ENCODE assay signal across 8 cellular contexts in genomic region chr5:10353241-10354047, GRCh38. TPM values are rescaled to one million over a fixed set of nuclear protein-coding genes. Genes with fewer than 3 reads are reported as not detected.
DNase-seq lines count a peak whose midpoint lies in the region; ATAC-seq and TF ChIP-seq lines count a peak whose summit lies in the region.

A gene with protein sequence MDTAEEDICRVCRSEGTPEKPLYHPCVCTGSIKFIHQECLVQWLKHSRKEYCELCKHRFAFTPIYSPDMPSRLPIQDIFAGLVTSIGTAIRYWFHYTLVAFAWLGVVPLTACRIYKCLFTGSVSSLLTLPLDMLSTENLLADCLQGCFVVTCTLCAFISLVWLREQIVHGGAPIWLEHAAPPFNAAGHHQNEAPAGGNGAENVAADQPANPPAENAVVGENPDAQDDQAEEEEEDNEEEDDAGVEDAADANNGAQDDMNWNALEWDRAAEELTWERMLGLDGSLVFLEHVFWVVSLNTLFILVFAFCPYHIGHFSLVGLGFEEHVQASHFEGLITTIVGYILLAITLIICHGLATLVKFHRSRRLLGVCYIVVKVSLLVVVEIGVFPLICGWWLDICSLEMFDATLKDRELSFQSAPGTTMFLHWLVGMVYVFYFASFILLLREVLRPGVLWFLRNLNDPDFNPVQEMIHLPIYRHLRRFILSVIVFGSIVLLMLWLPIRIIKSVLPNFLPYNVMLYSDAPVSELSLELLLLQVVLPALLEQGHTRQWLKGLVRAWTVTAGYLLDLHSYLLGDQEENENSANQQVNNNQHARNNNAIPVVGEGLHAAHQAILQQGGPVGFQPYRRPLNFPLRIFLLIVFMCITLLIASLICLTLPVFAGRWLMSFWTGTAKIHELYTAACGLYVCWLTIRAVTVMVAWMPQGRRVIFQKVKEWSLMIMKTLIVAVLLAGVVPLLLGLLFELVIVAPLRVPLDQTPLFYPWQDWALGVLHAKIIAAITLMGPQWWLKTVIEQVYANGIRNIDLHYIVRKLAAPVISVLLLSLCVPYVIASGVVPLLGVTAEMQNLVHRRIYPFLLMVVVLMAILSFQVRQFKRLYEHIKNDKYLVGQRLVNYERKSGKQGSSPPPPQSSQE (plus strand): TSS chr5:10353695. CDS start chr5:10353899, 204 bp downstream.

- ATAC-seq in GM21619 (IDR thresholded peaks at IDR 0.05; ENCODE audit: unreplicated experiment), result peak; percentile 83

- H3K4me1 ChIP-seq in PC-9 (replicated peaks; ENCODE audit: insufficient read depth), result peaks cover 18% of the 10 kb centered on the region
- H3K4me1 ChIP-seq in mucosa of rectum (ENCODE audit: control insufficient read depth in 2 of 2, insufficient read depth in 2 of 2, low read length in 2 of 2), result peaks cover 5 to 32% of the 10 kb centered on the region in 2 donors

- H3K27ac ChIP-seq in PC-9 (peak within 1 kb of the TSS; percentile 93), mucosa of rectum (ENCODE audit: low read depth in 2 of 2, low read length in 2 of 2) (peak within 1 kb of the TSS; percentile 97 to 99)

- peak within 1 kb of the TSS; percentile 97 for H2AFZ ChIP-seq in PC-9

- peak within 1 kb of the TSS; percentile 92 for H3K4me2 ChIP-seq in PC-9

- H3K9ac ChIP-seq in mucosa of rectum (ENCODE audit: low read depth in 1 of 2, low read length in 2 of 2), result peak within 1 kb of the TSS; percentile 89 to 97

- TF ChIP-seq POLR2A in erythroblast (IDR thresholded peaks at IDR 0.05; ENCODE audit: low read length), result peak; percentile 93

- peaks cover 62% of the 10 kb centered on the region for H3K79me2 ChIP-seq in PC-9 (ENCODE audit: low read depth)

- BruUV-seq in PC-9 (replicated peaks; lab: Mats Ljungman, UMichigan), result no TSS peak

- POLR2A ChIA-PET in PC-9 (lab: Charles Lee; ENCODE audit: unreplicated experiment), result interaction anchor here (0.5 to 1.5 kb wide), 20 partner anchors 10 to 407 kb away, joined by 3 to 14 read pairs (median 4); no protein-coding TSS in a partner anchor

- H3K27me3 ChIP-seq in PC-9 (ENCODE audit: insufficient read depth, low read depth) (no peaks in the 10 kb centered on the region), mucosa of rectum (ENCODE audit: control insufficient read depth in 2 of 2, insufficient read depth in 2 of 2, low read length in 2 of 2) (no peaks in the 10 kb centered on the region)

- H3K4me3 ChIP-seq in Jurkat, Clone E6-1 (ENCODE audit: low read length), result peak within 1 kb of the TSS; percentile 79
- H3K4me3 ChIP-seq in PC-9, result peak within 1 kb of the TSS; percentile 85
- peak within 1 kb of the TSS; percentile 78 to 84 for H3K4me3 ChIP-seq in mucosa of rectum (ENCODE audit: low read length in 2 of 2)

- peaks cover 15% of the 10 kb centered on the region; the same call in 1 of the 2 replicates for H3F3A ChIP-seq in PC-9 (ENCODE audit: insufficient read depth, low read depth)

- H3K9me2 ChIP-seq in PC-9 (ENCODE audit: insufficient read depth), result no peaks in the 10 kb centered on the region

- no peak for TF ChIP-seq CTCF in PC-9 (conservative IDR thresholded peaks at IDR 0.05)

- H3K36me3 ChIP-seq in PC-9 (ENCODE audit: low read depth), result peaks cover 11% of the 10 kb centered on the region
- H3K36me3 ChIP-seq in mucosa of rectum (ENCODE audit: control insufficient read depth in 2 of 2, insufficient read depth in 2 of 2, low read length in 2 of 2), result no peaks in the 10 kb centered on the region

- no peaks in the 10 kb centered on the region for H3K9me3 ChIP-seq in PC-9 (ENCODE audit: insufficient read depth, low read depth)
- no peaks in the 10 kb centered on the region for H3K9me3 ChIP-seq in mucosa of rectum (ENCODE audit: control insufficient read depth in 2 of 2, low read length in 2 of 2)

- intact Hi-C loops in PC-9 (cut with micrococcal nuclease; ENCODE audit: unreplicated experiment), result loop anchor here (1.0 to 5.0 kb wide), 8 partner anchors 13 to 244 kb away; partner anchors contain the start of gene CCT5

- H4K20me1 ChIP-seq in PC-9 (ENCODE audit: insufficient read depth), result peaks cover 39% of the 10 kb centered on the region

- CTCF ChIA-PET in PC-9 (lab: Charles Lee), result interaction anchor here (0.6 to 1.5 kb wide), 5 partner anchors 11 to 69 kb away, joined by 3 to 10 read pairs (median 6); no protein-coding TSS in a partner anchor

- DNase-seq in DMS114 treated with DMSO at 0.1 percent for 48 hours (lab: John Stamatoyannopoulos, UW; ENCODE audit: unreplicated experiment), result peak; percentile 73
- peak; percentile 86 for DNase-seq in Jurkat, Clone E6-1 (ENCODE audit: low read depth, low spot score)
- DNase-seq in PC-9, result peak; percentile 87 to 100
- DNase-seq in activated T-cell treated with anti-CD3 and anti-CD28 coated beads, Interleukin-2, amount 50 U/mL, for 1 hour, result peak; percentile 96
- DNase-seq in erythroblast (lab: John Stamatoyannopoulos, UW), result peak; percentile 95 to 97
- DNase-seq in stimulated activated CD8-positive, alpha-beta memory T cell treated with anti-CD3 and anti-CD28 coated beads, Interleukin-4, amount 100 ng/mL, for 4 hours (ENCODE audit: low read depth in 2 of 2, low spot score in 1 of 2), result peak; percentile 89

RNA-seq across cellular contexts. Expression of the gene that starts here (rescaled TPM):
- 164 TPM for polyA plus RNA-seq in Jurkat, Clone E6-1 (2012; ENCODE audit: insufficient read depth, insufficient read length)
- total RNA-seq in PC-9 (2021), result 283 and 364 TPM in 2 replicates

Comparison
In these comparisons a context has a peak if more than half of its experiments do, and no peak if none do; other contexts are left out.
1. Peak in every context shown above with its lines: DNase-seq, ATAC-seq, H3K4me3 ChIP-seq and H3K27ac ChIP-seq.